13 cellular contexts compared by ENCODE assay signal in genomic region chr7:34821965-34822558, GRCh38.
A peak's percentile ranks its signal among the peaks of the same experiment; 100 is the strongest.
DNase-seq lines count a peak whose midpoint lies in the region; TF ChIP-seq lines count a peak whose summit lies in the region.
"Had no signal": no experiment of that assay in that cellular context is flagged by ENCODE, and none has a peak within 500 bp of the region (broad histone marks: within the 10 kb centered on the region; RNA-seq: fewer than 3 reads in every experiment).

No MANE protein-coding gene starts in this region.

- no peaks in the 10 kb centered on the region for H3F3A ChIP-seq in SK-N-SH (replicated peaks; ENCODE audit: insufficient read depth)

- no peaks in the 10 kb centered on the region for H3K79me1 ChIP-seq in H9 (ENCODE audit: insufficient read depth, low read depth, low read length, poor library complexity, severe bottlenecking)

- H3K4me1 ChIP-seq in H9 (ENCODE audit: insufficient read depth, low read length) (no peaks in the 10 kb centered on the region), SK-N-SH (ENCODE audit: control insufficient read depth in 1 of 2, insufficient read depth in 2 of 2, low read depth in 1 of 2, low read length in 1 of 2) (no peaks in the 10 kb centered on the region; a peak in 1 of 4 replicates), skeletal muscle satellite cell (ENCODE audit: control insufficient read depth, insufficient read depth, low read length) (no peaks in the 10 kb centered on the region), BE2C (no peaks in the 10 kb centered on the region)
- H3K4me1 ChIP-seq: SJSA1 had no signal

- POLR2A ChIA-PET in SK-N-SH (lab: Yijun Ruan, JAX), result no interaction called here

- H2BK5ac ChIP-seq in H9 (ENCODE audit: insufficient read length, low read length), result no peak overlapping the region

- H3K14ac ChIP-seq in H9 (ENCODE audit: insufficient read depth, low read length), result no peak overlapping the region

- H3K9me3 ChIP-seq in H9 (ENCODE audit: control insufficient read depth, low read depth, low read length) (no peaks in the 10 kb centered on the region), SK-N-SH (no peaks in the 10 kb centered on the region), skeletal muscle satellite cell (replicated peaks; ENCODE audit: low read length) (no peaks in the 10 kb centered on the region), BE2C (no peaks in the 10 kb centered on the region)
- H3K9me3 ChIP-seq: SJSA1 had no signal

- no peaks in the 10 kb centered on the region for H3K36me3 ChIP-seq in SK-N-SH (replicated peaks in 1 of 2; ENCODE audit: control insufficient read depth in 1 of 2, insufficient read depth in 2 of 2, low read length in 1 of 2)
- no peaks in the 10 kb centered on the region for H3K36me3 ChIP-seq in skeletal muscle satellite cell (ENCODE audit: insufficient read depth, low read length)
- H3K36me3 ChIP-seq in BE2C, result no peaks in the 10 kb centered on the region
- H3K36me3 ChIP-seq: SJSA1 had no signal

- DNase-seq in H9 (no peak), SK-N-SH (no peak), left kidney (ENCODE audit: low read depth, low spot score) (peak; percentile 28), HT-29 (ENCODE audit: low spot score) (no peak), ACHN (no peak), BE2C (no peak)
- DNase-seq: C1 segment of cervical spinal cord, Kasumi-1, NCI-H187 treated with DMSO at 0.1 percent for 48 hours, NCI-H524 treated with DMSO at 0.1 percent for 48 hours had no signal

- H3K9ac ChIP-seq in H9 (ENCODE audit: extremely low read depth, insufficient read length, low read length) (no peak overlapping the region), SK-N-SH (no peak overlapping the region), skeletal muscle satellite cell (ENCODE audit: low read depth, low read length) (no peak overlapping the region)

- H3K27ac ChIP-seq in H9 (ENCODE audit: insufficient read length, low read depth, low read length) (no peak overlapping the region), SK-N-SH (ENCODE audit: low read depth in 2 of 2, low read length in 1 of 2) (no peak overlapping the region)
- H3K27ac ChIP-seq: SJSA1 had no signal

- H3K36me3 Mint-ChIP-seq in H9 (ENCODE audit: insufficient read depth in 1 of 3, low read depth in 3 of 3), result no peaks in the 10 kb centered on the region

- no peak overlapping the region for H4K91ac ChIP-seq in H9 (ENCODE audit: insufficient read length, low read depth, low read length)

- no peak for TF ChIP-seq CTCF in H9 (conservative IDR thresholded peaks at IDR 0.05)
- no peak for TF ChIP-seq CTCF in SK-N-SH (IDR thresholded peaks at IDR 0.05)
- no peak for TF ChIP-seq CTCF in BE2C (IDR thresholded peaks at IDR 0.05; ENCODE audit: low read depth, low read length)

- H3K4me2 ChIP-seq in H9 (ENCODE audit: insufficient read depth, insufficient read length, low read length) (no peak overlapping the region), SK-N-SH (peak overlapping the region; percentile 47), skeletal muscle satellite cell (ENCODE audit: low read length) (peak overlapping the region; percentile 29)

- no peaks in the 10 kb centered on the region for H3K4me1 Mint-ChIP-seq in H9

- no peak for TF ChIP-seq EP300 in SK-N-SH (IDR thresholded peaks at IDR 0.05; ENCODE audit: borderline replicate concordance in 1 of 2, low read depth in 1 of 2, low read length in 1 of 2)

- H3K9me2 ChIP-seq in SK-N-SH, result no peaks in the 10 kb centered on the region

- no peak overlapping the region for H3K56ac ChIP-seq in H9 (ENCODE audit: insufficient read length, low read depth, low read length)

- no peak for TF ChIP-seq RAD21 in SK-N-SH (IDR thresholded peaks at IDR 0.05; ENCODE audit: low read length)

- H3K27me3 Mint-ChIP-seq in H9 (ENCODE audit: low read depth), result no peaks in the 10 kb centered on the region

- H2BK20ac ChIP-seq in H9 (ENCODE audit: low read depth, low read length, poor library complexity, severe bottlenecking), result no peak overlapping the region

- H3K4me3 Mint-ChIP-seq in H9, result no peak overlapping the region

- H4K20me1 ChIP-seq in H9 (ENCODE audit: control insufficient read depth, insufficient read depth, insufficient read length), result no peaks in the 10 kb centered on the region
- no peaks in the 10 kb centered on the region for H4K20me1 ChIP-seq in SK-N-SH (ENCODE audit: insufficient read depth)

- no peak overlapping the region for H2BK120ac ChIP-seq in H9 (ENCODE audit: low read depth, low read length, poor library complexity, severe bottlenecking)

- no CpG with 5 or more reads among the region's 15 CpGs for WGBS in H9 (ENCODE audit: extremely low coverage, insufficient read length, low lambda C conversion rate)
- WGBS in SK-N-SH (ENCODE audit: low lambda C conversion rate), result 33% methylated on average over 15 of the region's 15 CpGs

- no peak overlapping the region for H3K4ac ChIP-seq in H9 (ENCODE audit: low read depth, low read length)

- no peak overlapping the region for H4K8ac ChIP-seq in H9 (replicated peaks; ENCODE audit: insufficient read length, low read depth, low read length)

- H3K23ac ChIP-seq in H9 (ENCODE audit: insufficient read length, low read depth, low read length), result no peak overlapping the region

- no peak overlapping the region for H3K27ac Mint-ChIP-seq in H9

- peak overlapping the region; percentile 9 for H2AFZ ChIP-seq in H9 (ENCODE audit: low read length)
- peak overlapping the region; percentile 82; the same call in 1 of the 2 replicates for H2AFZ ChIP-seq in SK-N-SH (ENCODE audit: low read depth)

- H3K9me3 Mint-ChIP-seq in H9, result no peaks in the 10 kb centered on the region

- H4K5ac ChIP-seq in H9 (ENCODE audit: insufficient read length, low read depth, low read length), result no peak overlapping the region

- no peaks in the 10 kb centered on the region for H3K23me2 ChIP-seq in H9 (ENCODE audit: insufficient read length, low read depth, low read length, poor library complexity, severe bottlenecking)

- CTCF ChIA-PET in SK-N-SH (lab: Yijun Ruan, JAX), result interaction anchor here (0.6 to 3.1 kb wide), 10 partner anchors 8 to 216 kb away, joined by 3 to 16 read pairs (median 4); no protein-coding TSS in a partner anchor

- in situ Hi-C loops in ACHN (cut with HindIII; ENCODE audit: low pct_ligation_motif_present, low pct_unique_long_range_greater_than_20kb, low sequenced_read_pairs), result no loop called here

- H3K79me2 ChIP-seq in H9 (ENCODE audit: insufficient read depth, low read length) (no peaks in the 10 kb centered on the region), SK-N-SH (ENCODE audit: insufficient read depth) (no peaks in the 10 kb centered on the region)

- H2BK12ac ChIP-seq in H9 (ENCODE audit: insufficient read length, low read depth, low read length), result no peak overlapping the region

- no peak overlapping the region for H3K18ac ChIP-seq in H9 (ENCODE audit: insufficient read length, low read depth, low read length)

- no peak overlapping the region for H2BK15ac ChIP-seq in H9 (ENCODE audit: low read depth, low read length)

- H3T11ph ChIP-seq in H9 (ENCODE audit: low read length), result no peak overlapping the region

- peak overlapping the region in 1 of 2 experiments; percentile 12; a peak in 1 of 4 replicates for H3K4me3 ChIP-seq in SK-N-SH (ENCODE audit: low read depth in 2 of 2, low read length in 1 of 2)
- peak overlapping the region; percentile 19 for H3K4me3 ChIP-seq in skeletal muscle satellite cell (ENCODE audit: low read length)
- no peak overlapping the region for H3K4me3 ChIP-seq in BE2C (ENCODE audit: low read depth, low read length)
- H3K4me3 ChIP-seq: GM12878, SJSA1 had no signal

- H2AK5ac ChIP-seq in H9 (ENCODE audit: insufficient read length, low read length), result no peak overlapping the region

- H3K27me3 ChIP-seq in H9 (ENCODE audit: insufficient read depth, low read length) (no peaks in the 10 kb centered on the region), SK-N-SH (ENCODE audit: insufficient read depth) (no peaks in the 10 kb centered on the region; the same call in 1 of the 2 replicates), skeletal muscle satellite cell (ENCODE audit: control insufficient read depth, insufficient read depth, low read length) (no peaks in the 10 kb centered on the region), BE2C (no peaks in the 10 kb centered on the region)
- H3K27me3 ChIP-seq: SJSA1 had no signal

TF ChIP-seq in SK-N-SH, 30 proteins besides CTCF, POLR2A, EP300 and RAD21 (continues in another document):
- TF ChIP-seq, protein P1, sequence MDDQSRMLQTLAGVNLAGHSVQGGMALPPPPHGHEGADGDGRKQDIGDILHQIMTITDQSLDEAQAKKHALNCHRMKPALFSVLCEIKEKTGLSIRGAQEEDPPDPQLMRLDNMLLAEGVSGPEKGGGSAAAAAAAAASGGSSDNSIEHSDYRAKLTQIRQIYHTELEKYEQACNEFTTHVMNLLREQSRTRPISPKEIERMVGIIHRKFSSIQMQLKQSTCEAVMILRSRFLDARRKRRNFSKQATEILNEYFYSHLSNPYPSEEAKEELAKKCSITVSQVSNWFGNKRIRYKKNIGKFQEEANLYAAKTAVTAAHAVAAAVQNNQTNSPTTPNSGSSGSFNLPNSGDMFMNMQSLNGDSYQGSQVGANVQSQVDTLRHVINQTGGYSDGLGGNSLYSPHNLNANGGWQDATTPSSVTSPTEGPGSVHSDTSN (IDR thresholded peaks at IDR 0.05), result no peak
- no peak for TF ChIP-seq FOSL2 (IDR thresholded peaks at IDR 0.05; ENCODE audit: borderline replicate concordance, low read depth)
- TF ChIP-seq EZH2phosphoT487 (IDR thresholded peaks at IDR 0.05; ENCODE audit: borderline replicate concordance, low read depth), result no peak
- TF ChIP-seq YY1 (IDR thresholded peaks at IDR 0.05; ENCODE audit: low read depth), result no peak
- TF ChIP-seq JUND (IDR thresholded peaks at IDR 0.05), result no peak
- TF ChIP-seq, protein P2, sequence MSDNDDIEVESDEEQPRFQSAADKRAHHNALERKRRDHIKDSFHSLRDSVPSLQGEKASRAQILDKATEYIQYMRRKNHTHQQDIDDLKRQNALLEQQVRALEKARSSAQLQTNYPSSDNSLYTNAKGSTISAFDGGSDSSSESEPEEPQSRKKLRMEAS (IDR thresholded peaks at IDR 0.05; ENCODE audit: low read depth), result no peak
